Comparison of ENCODE assay signal across 8 cellular contexts in the genomic region with DNA sequence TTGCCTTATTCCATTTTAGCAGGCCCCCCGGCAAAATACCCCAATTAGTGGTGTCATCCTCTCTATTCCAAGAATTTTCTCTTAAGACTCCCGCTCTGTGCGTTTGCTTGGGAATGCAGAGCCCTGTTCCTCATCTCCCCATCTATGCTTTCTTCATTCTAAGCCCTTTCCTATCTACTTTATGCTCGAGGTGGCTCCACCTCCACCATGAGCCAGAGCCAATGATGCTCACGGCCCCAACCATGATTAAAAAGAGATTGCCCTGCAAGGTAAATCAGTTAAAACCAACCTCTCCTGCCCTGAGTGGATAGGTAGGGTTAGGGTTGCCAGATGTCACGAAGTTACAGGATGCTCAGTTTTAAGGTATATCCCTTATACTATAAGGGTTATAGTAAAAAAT. TPM values are rescaled to one million over a fixed set of nuclear protein-coding genes. Genes with fewer than 3 reads are reported as not detected.
DNase-seq lines count a peak whose midpoint lies in the region; ATAC-seq, FAIRE-seq and TF ChIP-seq lines count a peak whose summit lies in the region.

No MANE protein-coding gene starts in this region.

- FAIRE-seq in D721Med (lab: Jason Lieb, UNC) = no peak

- intact Hi-C loops in right cardiac atrium (cut with DNase I) = no loop called here

- peaks cover 19% of the 10 kb centered on the region for H3K36me3 Mint-ChIP-seq in activated CD4-positive, alpha-beta T cell treated with anti-CD3 and anti-CD28 coated beads, Interleukin-2, amount 10 ng/mL, durations not matched to agents 7 days and 5 days (ENCODE audit: low read depth)
- peaks cover 14% of the 10 kb centered on the region for H3K36me3 Mint-ChIP-seq in stimulated activated naive CD8-positive, alpha-beta T cell treated with anti-CD3 and anti-CD28 coated beads, Interleukin-15, Interleukin-2, amounts not matched to agents 100 ng/mL and 50 ng/mL, for 24 hours (ENCODE audit: low read depth)

- no peaks in the 10 kb centered on the region for H3K27me3 Mint-ChIP-seq in activated CD4-positive, alpha-beta T cell treated with anti-CD3 and anti-CD28 coated beads, Interleukin-2, amount 10 ng/mL, durations not matched to agents 7 days and 5 days
- no peaks in the 10 kb centered on the region for H3K27me3 Mint-ChIP-seq in stimulated activated naive CD8-positive, alpha-beta T cell treated with anti-CD3 and anti-CD28 coated beads, Interleukin-15, Interleukin-2, amounts not matched to agents 100 ng/mL and 50 ng/mL, for 24 hours

- peak overlapping the region; percentile 96 for H3K27ac ChIP-seq in right cardiac atrium (ENCODE audit: low read length)

- 87% methylated on average over 6 of the region's 6 CpGs for WGBS in right cardiac atrium

- peaks cover 3% of the 10 kb centered on the region for H3K4me1 ChIP-seq in right cardiac atrium (ENCODE audit: control insufficient read depth, insufficient read depth, low read length)

- DNase-seq in NCI-H146 (lab: John Stamatoyannopoulos, UW) (peak; percentile 7), NCI-H146 treated with DMSO at 0.1 percent for 48 hours (lab: John Stamatoyannopoulos, UW; ENCODE audit: unreplicated experiment) (no peak), right cardiac atrium (no peak), globus pallidus (ENCODE audit: low spot score) (no peak), left lobe of liver (ENCODE audit: low spot score) (no peak), D721Med (ENCODE audit: insufficient read length, low spot score) (no peak)
- DNase-seq in activated CD4-positive, alpha-beta T cell treated with anti-CD3 and anti-CD28 coated beads, Interleukin-2, amount 10 ng/mL, durations not matched to agents 7 days and 5 days = peak; percentile 35

- no peaks in the 10 kb centered on the region for H3K9me3 ChIP-seq in right cardiac atrium (ENCODE audit: control insufficient read depth, low read length)

- H3K4me3 ChIP-seq in right cardiac atrium (ENCODE audit: low read length) = peak overlapping the region; percentile 78

- ATAC-seq in right cardiac atrium (no peak), left lobe of liver (no peak)

- peaks cover 42% of the 10 kb centered on the region for H3K4me1 Mint-ChIP-seq in activated CD4-positive, alpha-beta T cell treated with anti-CD3 and anti-CD28 coated beads, Interleukin-2, amount 10 ng/mL, durations not matched to agents 7 days and 5 days
- peaks cover 40% of the 10 kb centered on the region for H3K4me1 Mint-ChIP-seq in stimulated activated naive CD8-positive, alpha-beta T cell treated with anti-CD3 and anti-CD28 coated beads, Interleukin-15, Interleukin-2, amounts not matched to agents 100 ng/mL and 50 ng/mL, for 24 hours (ENCODE audit: low read depth)

- no peak for TF ChIP-seq CTCF in D721Med (IDR thresholded peaks at IDR 0.05; ENCODE audit: insufficient read depth, missing control alignments)

- H3K27me3 ChIP-seq in right cardiac atrium (ENCODE audit: control insufficient read depth, insufficient read depth) = no peaks in the 10 kb centered on the region

- POLR2A ChIA-PET in activated CD4-positive, alpha-beta T cell treated with anti-CD3 and anti-CD28 coated beads, Interleukin-2, amount 10 ng/mL, durations not matched to agents 7 days and 5 days (lab: Charles Lee) = interaction anchor here (1.4 kb wide), 1 partner anchor 28 kb away, joined by 5 read pairs; a partner anchor contains a TSS

- CTCF ChIA-PET in activated CD4-positive, alpha-beta T cell treated with anti-CD3 and anti-CD28 coated beads, Interleukin-2, amount 10 ng/mL, durations not matched to agents 7 days and 5 days (lab: Charles Lee) = interaction anchor here (0.5 to 2.5 kb wide), 2 partner anchors 25 to 31 kb away, joined by 4 to 19 read pairs; a partner anchor contains a TSS

- peak overlapping the region; percentile 99 for H3K27ac Mint-ChIP-seq in activated CD4-positive, alpha-beta T cell treated with anti-CD3 and anti-CD28 coated beads, Interleukin-2, amount 10 ng/mL, durations not matched to agents 7 days and 5 days
- peak overlapping the region; percentile 96 for H3K27ac Mint-ChIP-seq in stimulated activated naive CD8-positive, alpha-beta T cell treated with anti-CD3 and anti-CD28 coated beads, Interleukin-15, Interleukin-2, amounts not matched to agents 100 ng/mL and 50 ng/mL, for 24 hours

- peaks cover 2% of the 10 kb centered on the region for H3K9me3 Mint-ChIP-seq in activated CD4-positive, alpha-beta T cell treated with anti-CD3 and anti-CD28 coated beads, Interleukin-2, amount 10 ng/mL, durations not matched to agents 7 days and 5 days
- H3K9me3 Mint-ChIP-seq in stimulated activated naive CD8-positive, alpha-beta T cell treated with anti-CD3 and anti-CD28 coated beads, Interleukin-15, Interleukin-2, amounts not matched to agents 100 ng/mL and 50 ng/mL, for 24 hours = no peaks in the 10 kb centered on the region

- peak overlapping the region; percentile 92 for H3K4me3 Mint-ChIP-seq in activated CD4-positive, alpha-beta T cell treated with anti-CD3 and anti-CD28 coated beads, Interleukin-2, amount 10 ng/mL, durations not matched to agents 7 days and 5 days
- H3K4me3 Mint-ChIP-seq in stimulated activated naive CD8-positive, alpha-beta T cell treated with anti-CD3 and anti-CD28 coated beads, Interleukin-15, Interleukin-2, amounts not matched to agents 100 ng/mL and 50 ng/mL, for 24 hours = peak overlapping the region; percentile 98

RNA-seq across cellular contexts. Expression of a gene that starts 0.7 kb away (rescaled TPM):
- total RNA-seq in activated CD4-positive, alpha-beta T cell treated with anti-CD3 and anti-CD28 coated beads, Interleukin-2, amount 10 ng/mL, durations not matched to agents 7 days and 5 days = 10 to 100 TPM; 40.6 to 50.0 TPM
- total RNA-seq in right cardiac atrium (10 to 100 TPM; 59.5 to 77.0 (median 70.7) TPM), left lobe of liver (30.2 TPM)
- polyA plus RNA-seq in right cardiac atrium = 53.8 TPM

RNA-seq across cellular contexts. Expression of a gene that starts 27.7 kb away (rescaled TPM):
- 10 to 100 TPM; 30.1 to 33.0 TPM for total RNA-seq in activated CD4-positive, alpha-beta T cell treated with anti-CD3 and anti-CD28 coated beads, Interleukin-2, amount 10 ng/mL, durations not matched to agents 7 days and 5 days
- total RNA-seq in right cardiac atrium = 10 to 100 TPM; 29.4 to 34.1 (median 31.7) TPM
- polyA plus RNA-seq in right cardiac atrium = 16.4 TPM
- 25.9 TPM for total RNA-seq in left lobe of liver

RNA-seq across cellular contexts. Expression of a gene that starts 31.4 kb away (rescaled TPM):
- 10 to 100 TPM; 15.4 to 15.7 TPM for total RNA-seq in activated CD4-positive, alpha-beta T cell treated with anti-CD3 and anti-CD28 coated beads, Interleukin-2, amount 10 ng/mL, durations not matched to agents 7 days and 5 days
- total RNA-seq in right cardiac atrium (10 to 100 TPM; 13.6 to 17.5 (median 14.9) TPM), left lobe of liver (10.6 TPM)
- 11.7 TPM for polyA plus RNA-seq in right cardiac atrium

Comparison
In these comparisons a context has a peak if more than half of its experiments do, and no peak if none do; other contexts are left out.
1. DNase-seq: peak in NCI-H146 (single experiment) and activated CD4-positive, alpha-beta T cell treated with anti-CD3 and anti-CD28 coated beads, Interleukin-2, amount 10 ng/mL, durations not matched to agents 7 days and 5 days (single experiment); none in NCI-H146 treated with DMSO at 0.1 percent for 48 hours (single experiment), right cardiac atrium (0 of 3), globus pallidus (single experiment), left lobe of liver (single experiment) and D721Med (single experiment).